ENCODE assay signal across 2 cellular contexts in genomic region chrX:97556359-97556758, GRCh38.
TF ChIP-seq lines count a peak whose summit lies in the region.

No MANE protein-coding gene starts in this region.

TF ChIP-seq in GM23338, 12 proteins besides CTCF, POLR2A, EP300 and RAD21:
- TF ChIP-seq CREB1 (CRISPR knock-in tag; IDR thresholded peaks at IDR 0.05; ENCODE audit: low read depth) (no peak), REST (IDR thresholded peaks at IDR 0.05; ENCODE audit: unreplicated experiment) (no peak), ETS1 (IDR thresholded peaks at IDR 0.05) (no peak), POLR2AphosphoS5 (IDR thresholded peaks at IDR 0.05; ENCODE audit: low read depth) (no peak), NANOG (IDR thresholded peaks at IDR 0.05; ENCODE audit: borderline replicate concordance) (no peak), ZNF462 (CRISPR knock-in tag; IDR thresholded peaks at IDR 0.05) (peak; percentile 66; the same call in 1 of the 2 replicates), STAT1 (IDR thresholded peaks at IDR 0.05; ENCODE audit: unreplicated experiment) (no peak), EZH2 (IDR thresholded peaks at IDR 0.05; ENCODE audit: low read depth, unreplicated experiment) (no peak), EZH2phosphoT487 (IDR thresholded peaks at IDR 0.05; ENCODE audit: unreplicated experiment) (no peak)

TF ChIP-seq in H1, 55 proteins besides CTCF, POLR2A, EP300 and RAD21:
- no peak for TF ChIP-seq SP1 (IDR thresholded peaks at IDR 0.05; ENCODE audit: low read depth, low read length)
- TF ChIP-seq TAF7 (optimal IDR thresholded peaks at IDR 0.05; ENCODE audit: borderline replicate concordance, low read depth, low read length): no peak
- TF ChIP-seq TEAD4 (IDR thresholded peaks at IDR 0.05; ENCODE audit: low read depth, low read length): peak; percentile 84
